1 cellular context compared by ENCODE assay signal in genomic region chr19:1490020-1490310, GRCh38.
TF ChIP-seq lines count a peak whose summit lies in the region.

No MANE protein-coding gene starts in this region.

TF ChIP-seq in IMR-90, 13 proteins besides CTCF, POLR2A, EP300 and RAD21 (continued from another document):
- TF ChIP-seq ELK1 (IDR thresholded peaks at IDR 0.05; ENCODE audit: borderline replicate concordance, low read depth, low read length) (no peak), MXI1 (IDR thresholded peaks at IDR 0.05; ENCODE audit: borderline replicate concordance, low read depth, low read length) (no peak), BHLHE40 (IDR thresholded peaks at IDR 0.05; ENCODE audit: low read depth, low read length) (no peak)
TF ChIP-seq in IMR-90: peak in this region for 0.
